In the genomic region with DNA sequence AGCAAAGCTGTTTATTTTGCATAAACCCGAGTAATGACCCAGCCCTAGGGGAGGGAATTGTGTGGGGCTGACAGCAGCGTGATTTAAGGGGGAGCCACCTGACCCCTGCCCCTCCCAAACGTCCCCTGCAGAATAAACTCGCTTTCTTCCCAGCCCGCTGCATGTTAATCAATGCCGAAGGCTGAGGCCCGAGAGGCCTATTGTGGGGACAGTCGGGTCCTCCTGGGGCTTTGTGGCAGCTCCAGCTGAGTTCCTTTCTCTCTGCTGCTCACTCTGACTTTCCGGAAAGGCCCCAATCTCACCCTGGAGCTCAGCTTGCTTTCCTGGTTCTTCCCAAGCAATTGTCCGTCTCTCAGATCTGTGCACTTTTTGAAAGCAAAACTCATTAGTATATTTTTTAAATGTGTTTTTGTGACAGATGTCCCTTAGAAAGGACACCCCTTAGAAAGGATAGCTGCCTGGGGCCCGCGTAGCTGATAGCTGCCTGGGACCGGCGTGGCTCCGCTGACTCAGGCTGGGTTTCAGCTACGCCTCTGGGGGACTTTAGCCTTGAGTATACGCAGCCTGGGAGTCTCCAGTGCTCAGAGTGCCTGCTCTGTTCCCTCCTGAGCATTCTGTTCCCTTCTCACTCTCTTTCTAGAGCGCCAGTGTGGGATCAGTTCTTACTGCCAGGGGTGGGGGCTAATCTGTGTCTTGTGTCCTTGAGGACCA, we compare ENCODE assay signal across 15 cellular contexts.
DNase-seq lines count a peak whose midpoint lies in the region; ATAC-seq and TF ChIP-seq lines count a peak whose summit lies in the region.
"Had no signal": no experiment of that assay in that cellular context is flagged by ENCODE, and none has a peak within 500 bp of the region (broad histone marks: within the 10 kb centered on the region; RNA-seq: fewer than 3 reads in every experiment).

No MANE protein-coding gene starts in this region.

- H3K36me3 ChIP-seq in ascending aorta = no peaks in the 10 kb centered on the region
- H3K36me3 ChIP-seq in osteoblast (ENCODE audit: insufficient read depth, low read length) = peaks cover 3% of the 10 kb centered on the region
- no peaks in the 10 kb centered on the region for H3K36me3 ChIP-seq in mucosa of descending colon (ENCODE audit: low read depth)
- H3K36me3 ChIP-seq: uterus had no signal

- H3K4me2 ChIP-seq in osteoblast (ENCODE audit: insufficient read depth, low read length) = peak overlapping the region; percentile 41

- H3K27me3 ChIP-seq in ascending aorta = no peaks in the 10 kb centered on the region
- H3K27me3 ChIP-seq in osteoblast (ENCODE audit: insufficient read depth, low read length) = no peaks in the 10 kb centered on the region
- H3K27me3 ChIP-seq: uterus had no signal

- no peak overlapping the region for H3K4me3 ChIP-seq in ascending aorta
- H3K4me3 ChIP-seq in osteoblast (ENCODE audit: insufficient read depth, low read length) = peak overlapping the region; percentile 50
- H3K4me3 ChIP-seq in mucosa of descending colon = no peak overlapping the region
- H3K4me3 ChIP-seq: GM12878, uterus had no signal

- H3K27ac ChIP-seq in ascending aorta (peak overlapping the region; percentile 70 to 79), osteoblast (ENCODE audit: low read depth, low read length) (peak overlapping the region; percentile 66)

- intact Hi-C loops in ascending aorta (cut with DNase I) = loop anchor here (2.0 kb wide), 2 partner anchors 21 to 27 kb away; no protein-coding TSS in a partner anchor
- intact Hi-C loops in mucosa of descending colon (cut with DNase I, micrococcal nuclease) = no loop called here

- ATAC-seq in GM18520 (IDR thresholded peaks at IDR 0.05; ENCODE audit: unreplicated experiment) (no peak), GM19328 (IDR thresholded peaks at IDR 0.05; ENCODE audit: unreplicated experiment) (no peak), mucosa of descending colon (no peak)
- ATAC-seq: GM12878, HCT116 had no signal

- H3K4me1 ChIP-seq in ascending aorta (peaks cover 0 to 22% of the 10 kb centered on the region in 2 donors), osteoblast (ENCODE audit: insufficient read depth, low read length) (peaks cover 20% of the 10 kb centered on the region), mucosa of descending colon (ENCODE audit: low read depth) (no peaks in the 10 kb centered on the region)

- H3K9me3 ChIP-seq in ascending aorta (no peaks in the 10 kb centered on the region), osteoblast (ENCODE audit: low read depth, low read length) (no peaks in the 10 kb centered on the region), mucosa of descending colon (no peaks in the 10 kb centered on the region)
- H3K9me3 ChIP-seq: uterus had no signal

- H3K79me2 ChIP-seq in osteoblast (ENCODE audit: insufficient read depth, low read length) = peaks cover 58% of the 10 kb centered on the region

- H4K20me1 ChIP-seq in osteoblast (ENCODE audit: insufficient read depth, low read length) = peaks cover 11% of the 10 kb centered on the region

- DNase-seq in ELF-1 (ENCODE audit: low read depth, low spot score) = peak; percentile 76
- no peak for DNase-seq in ascending aorta (ENCODE audit: low spot score in 2 of 2)
- peak; percentile 56 for DNase-seq in iPS DF 19.7 (ENCODE audit: low read depth, low spot score)
- peak; percentile 70 for DNase-seq in osteoblast (ENCODE audit: insufficient read length, low spot score, missing footprints)
- DNase-seq in cerebellar cortex (ENCODE audit: low spot score) = no peak
- no peak for DNase-seq in mucosa of descending colon
- DNase-seq: activated CD4-positive, alpha-beta T cell treated with anti-CD3 and anti-CD28 coated beads, Interleukin-2, amount 50 U/mL, for 48 hours; DMS79; NCI-H1417 treated with DMSO at 0.1 percent for 48 hours; NCI-H446 treated with DMSO at 0.1 percent for 48 hours; uterus had no signal

- peak overlapping the region; percentile 10 for H2AFZ ChIP-seq in osteoblast (ENCODE audit: low read length)

- TF ChIP-seq CTCF in ascending aorta (IDR thresholded peaks at IDR 0.05) = no peak
- TF ChIP-seq CTCF in osteoblast (IDR thresholded peaks at IDR 0.05; ENCODE audit: extremely low read depth, low read depth, low read length) = no peak
- TF ChIP-seq CTCF in mucosa of descending colon (IDR thresholded peaks at IDR 0.05) = no peak

Comparison
In these comparisons a context has a peak if more than half of its experiments do, and no peak if none do; other contexts are left out.
1. DNase-seq: peak in ELF-1 (single experiment), iPS DF 19.7 (single experiment) and osteoblast (single experiment); none in ascending aorta (0 of 2), cerebellar cortex (single experiment) and mucosa of descending colon (0 of 3).